15 cellular contexts compared by ENCODE assay signal in the genomic region with DNA sequence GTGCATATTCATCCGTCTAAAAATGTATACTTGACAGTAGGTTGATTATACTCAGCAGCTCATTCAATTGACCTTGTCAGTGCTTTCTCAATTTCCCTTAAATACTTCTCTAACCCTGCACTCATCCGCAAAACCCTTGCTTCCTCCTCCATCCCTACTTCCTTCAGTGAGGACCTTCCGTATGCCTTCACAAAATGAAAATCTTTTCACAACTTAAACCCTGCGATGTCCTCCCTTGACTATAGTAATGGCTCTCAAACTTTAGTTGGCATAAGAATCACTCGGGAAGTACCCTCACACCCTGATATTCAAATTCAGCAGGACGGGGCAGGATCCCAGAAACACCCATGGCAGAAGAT. TPM values are rescaled to one million over a fixed set of nuclear protein-coding genes. Genes with fewer than 3 reads are reported as not detected.
A peak's percentile ranks its signal among the peaks of the same experiment; 100 is the strongest.
DNase-seq lines count a peak whose midpoint lies in the region; ATAC-seq, FAIRE-seq and TF ChIP-seq lines count a peak whose summit lies in the region.
"Had no signal": no experiment of that assay in that cellular context is flagged by ENCODE, and none has a peak within 500 bp of the region (broad histone marks: within the 10 kb centered on the region; RNA-seq: fewer than 3 reads in every experiment).

No MANE protein-coding gene starts in this region.

- no peak for TF ChIP-seq CTCF in nephron (IDR thresholded peaks at IDR 0.05; ENCODE audit: unreplicated experiment in 3 of 3)

- H3K27me3 Mint-ChIP-seq in activated CD8-positive, alpha-beta T cell treated with anti-CD3 and anti-CD28 coated beads, Interleukin-2, amount 10 ng/mL, durations not matched to agents 7 days and 5 days (ENCODE audit: low read depth) = no peaks in the 10 kb centered on the region
- peaks cover 4% of the 10 kb centered on the region for H3K27me3 Mint-ChIP-seq in nephron (ENCODE audit: low read depth)

- H3K27ac Mint-ChIP-seq in activated CD8-positive, alpha-beta T cell treated with anti-CD3 and anti-CD28 coated beads, Interleukin-2, amount 10 ng/mL, durations not matched to agents 7 days and 5 days = peak overlapping the region; percentile 84
- peak overlapping the region; percentile 63 to 83 (median 75) for H3K27ac Mint-ChIP-seq in nephron

- TF ChIP-seq POLR2A in GM12892 (IDR thresholded peaks at IDR 0.05; ENCODE audit: low read depth, low read length) = no peak

- DNase-seq in NOMO-1 treated with DMSO at 0.1 percent for 48 hours (lab: John Stamatoyannopoulos, UW; ENCODE audit: unreplicated experiment) = peak; percentile 24
- DNase-seq in NOMO-1 treated with dmso at 0.1 percent for 144 hours (lab: John Stamatoyannopoulos, UW; ENCODE audit: unreplicated experiment) = no peak
- DNase-seq in GM12892 (ENCODE audit: insufficient read length) = no peak
- DNase-seq in activated CD8-positive, alpha-beta T cell treated with anti-CD3 and anti-CD28 coated beads, Interleukin-2, amount 10 ng/mL, durations not matched to agents 7 days and 5 days = no peak
- no peak for DNase-seq in mesenteric fat pad (ENCODE audit: low spot score)
- DNase-seq: 8988T; activated CD8-positive, alpha-beta memory T cell treated with anti-CD3 and anti-CD28 coated beads, Interleukin-2, amount 50 U/mL, for 48 hours; MG63; nephron progenitor cell; T1000 had no signal

- POLR2A ChIA-PET in activated CD8-positive, alpha-beta T cell treated with anti-CD3 and anti-CD28 coated beads, Interleukin-2, amount 10 ng/mL, durations not matched to agents 7 days and 5 days (lab: Charles Lee) = interaction anchor here (0.6 kb wide), 1 partner anchor 33 kb away, joined by 3 read pairs; no protein-coding TSS in a partner anchor

- peak overlapping the region; percentile 69 for H3K4me3 Mint-ChIP-seq in activated CD8-positive, alpha-beta T cell treated with anti-CD3 and anti-CD28 coated beads, Interleukin-2, amount 10 ng/mL, durations not matched to agents 7 days and 5 days
- H3K4me3 Mint-ChIP-seq in nephron = peak overlapping the region in 1 of 3 experiments; percentile 43
- H3K4me3 Mint-ChIP-seq: nephron progenitor cell had no signal

- no peaks in the 10 kb centered on the region for H3K9me3 Mint-ChIP-seq in activated CD8-positive, alpha-beta T cell treated with anti-CD3 and anti-CD28 coated beads, Interleukin-2, amount 10 ng/mL, durations not matched to agents 7 days and 5 days (ENCODE audit: insufficient read depth)
- no peaks in the 10 kb centered on the region for H3K9me3 Mint-ChIP-seq in nephron
- H3K9me3 Mint-ChIP-seq: nephron progenitor cell had no signal

- peaks cover 63% of the 10 kb centered on the region for H3K4me1 Mint-ChIP-seq in activated CD8-positive, alpha-beta T cell treated with anti-CD3 and anti-CD28 coated beads, Interleukin-2, amount 10 ng/mL, durations not matched to agents 7 days and 5 days (ENCODE audit: low read depth)
- peaks cover 45% of the 10 kb centered on the region for H3K4me1 Mint-ChIP-seq in nephron

- FAIRE-seq in GM12892 (lab: Jason Lieb, UNC) = peak; percentile 36
- FAIRE-seq: endometrium had no signal

- ATAC-seq in activated CD8-positive, alpha-beta T cell treated with anti-CD3 and anti-CD28 coated beads, Interleukin-2, amount 10 ng/mL, durations not matched to agents 7 days and 5 days = no peak
- ATAC-seq in HG02981 (IDR thresholded peaks at IDR 0.05; ENCODE audit: unreplicated experiment) (no peak), HG03097 (IDR thresholded peaks at IDR 0.05; ENCODE audit: low FRiP score, unreplicated experiment) (no peak)
- ATAC-seq: Panc1 had no signal

- CTCF ChIA-PET in activated CD8-positive, alpha-beta T cell treated with anti-CD3 and anti-CD28 coated beads, Interleukin-2, amount 10 ng/mL, durations not matched to agents 7 days and 5 days (lab: Charles Lee) = interaction anchor here (1.1 to 1.6 kb wide), 3 partner anchors 10 to 321 kb away, joined by 3 to 4 read pairs (median 3); no protein-coding TSS in a partner anchor

- peaks cover 9% of the 10 kb centered on the region for H3K36me3 Mint-ChIP-seq in activated CD8-positive, alpha-beta T cell treated with anti-CD3 and anti-CD28 coated beads, Interleukin-2, amount 10 ng/mL, durations not matched to agents 7 days and 5 days (ENCODE audit: low read depth)
- no peaks in the 10 kb centered on the region for H3K36me3 Mint-ChIP-seq in nephron (ENCODE audit: low read depth)

RNA-seq across cellular contexts. Expression of gene MBOAT1, which starts 5.2 kb away (rescaled TPM):
- 10.0 TPM for polyA plus RNA-seq in GM12892 (2012; ENCODE audit: missing spikeins)
- 10 to 100 TPM; 14.2 to 15.5 TPM for total RNA-seq in activated CD8-positive, alpha-beta T cell treated with anti-CD3 and anti-CD28 coated beads, Interleukin-2, amount 10 ng/mL, durations not matched to agents 7 days and 5 days
- total RNA-seq in mesenteric fat pad = 6.3 TPM
